ENCODE assay signal across 18 cellular contexts in genomic region chr12:12518464-12518845, GRCh38.
"Had no signal": no experiment of that assay in that cellular context is flagged by ENCODE, and none has a peak within 500 bp of the region (broad histone marks: within the 10 kb centered on the region; RNA-seq: fewer than 3 reads in every experiment).

No MANE protein-coding gene starts in this region.

- H3K27me3 ChIP-seq: brain microvascular endothelial cell, gastroesophageal sphincter, heart right ventricle, sigmoid colon, tibial nerve had no signal

- H3K9me3 ChIP-seq: gastroesophageal sphincter, heart right ventricle, sigmoid colon, tibial nerve had no signal

- H3K27ac ChIP-seq: brain microvascular endothelial cell, gastroesophageal sphincter, sigmoid colon, WERI-Rb-1 had no signal

- ATAC-seq: activated CD4-positive, alpha-beta T cell treated with anti-CD3 and anti-CD28 coated beads for 36 hours; activated CD8-positive, alpha-beta T cell treated with anti-CD3 and anti-CD28 coated beads for 36 hours; gastroesophageal sphincter; natural killer cell treated with Interleukin-12 subunit alpha and Interleukin-12 subunit beta and Interleukin-15 and Interleukin-18, amount 100 ng/mL, for 72 hours; stimulated activated memory B cell treated with anti-CD40 and anti-IgM and Interleukin-4, amounts not matched to agents 10 μg/mL and 1 μg/mL and 100 μg/mL, for 72 hours had no signal

- H3K27ac Mint-ChIP-seq: activated CD4-positive, alpha-beta T cell treated with anti-CD3 and anti-CD28 coated beads for 36 hours; activated CD8-positive, alpha-beta T cell treated with anti-CD3 and anti-CD28 coated beads for 36 hours; activated naive CD8-positive, alpha-beta T cell treated with anti-CD3 and anti-CD28 coated beads for 36 hours; dendritic cell treated with granulocyte-macrophage colony-stimulating factor and Interleukin-4, amounts not matched to agents 40 ng/mL and 50 ng/mL, for 4 days; endodermal cell; stimulated activated memory B cell treated with anti-CD40 and anti-IgM and Interleukin-4, amounts not matched to agents 10 μg/mL and 1 μg/mL and 100 μg/mL, for 72 hours had no signal

- H3K4me3 ChIP-seq: gastroesophageal sphincter, heart right ventricle, sigmoid colon, tibial nerve had no signal

- DNase-seq: activated CD4-positive, alpha-beta T cell treated with anti-CD3 and anti-CD28 coated beads for 36 hours; activated CD8-positive, alpha-beta T cell treated with anti-CD3 and anti-CD28 coated beads for 36 hours; activated gamma-delta T cell treated with Interleukin-2 at 50 U/mL for 16 hours; activated naive CD8-positive, alpha-beta T cell treated with anti-CD3 and anti-CD28 coated beads for 36 hours; activated T-cell treated with anti-CD3 and anti-CD28 coated beads, Interleukin-2, amount 50 U/mL, for 48 hours; amygdala; brain microvascular endothelial cell; endodermal cell; heart right ventricle; sigmoid colon; stimulated activated CD4-positive, alpha-beta T cell treated with anti-CD3 and anti-CD28 coated beads, Interleukin-12 subunit alpha, Interleukin-12 subunit beta, amount 100 ng/mL, for 4 hours; stimulated activated CD4-positive, alpha-beta T cell treated with anti-CD3 and anti-CD28 coated beads, Interleukin-2, amount 100 ng/mL, for 24 hours; WERI-Rb-1 had no signal

- H3K27me3 Mint-ChIP-seq: activated CD4-positive, alpha-beta T cell treated with anti-CD3 and anti-CD28 coated beads for 36 hours; activated CD8-positive, alpha-beta T cell treated with anti-CD3 and anti-CD28 coated beads for 36 hours; activated naive CD8-positive, alpha-beta T cell treated with anti-CD3 and anti-CD28 coated beads for 36 hours; dendritic cell treated with granulocyte-macrophage colony-stimulating factor and Interleukin-4, amounts not matched to agents 40 ng/mL and 50 ng/mL, for 4 days; natural killer cell treated with Interleukin-12 subunit alpha and Interleukin-12 subunit beta and Interleukin-15 and Interleukin-18, amount 100 ng/mL, for 72 hours; stimulated activated memory B cell treated with anti-CD40 and anti-IgM and Interleukin-4, amounts not matched to agents 10 μg/mL and 1 μg/mL and 100 μg/mL, for 72 hours had no signal

- H3K4me1 Mint-ChIP-seq: stimulated activated memory B cell treated with anti-CD40 and anti-IgM and Interleukin-4, amounts not matched to agents 10 μg/mL and 1 μg/mL and 100 μg/mL, for 72 hours had no signal

- H3K9me3 Mint-ChIP-seq: activated CD8-positive, alpha-beta T cell treated with anti-CD3 and anti-CD28 coated beads for 36 hours; activated naive CD8-positive, alpha-beta T cell treated with anti-CD3 and anti-CD28 coated beads for 36 hours; dendritic cell treated with granulocyte-macrophage colony-stimulating factor and Interleukin-4, amounts not matched to agents 40 ng/mL and 50 ng/mL, for 4 days; endodermal cell; natural killer cell treated with Interleukin-12 subunit alpha and Interleukin-12 subunit beta and Interleukin-15 and Interleukin-18, amount 100 ng/mL, for 72 hours; stimulated activated memory B cell treated with anti-CD40 and anti-IgM and Interleukin-4, amounts not matched to agents 10 μg/mL and 1 μg/mL and 100 μg/mL, for 72 hours had no signal

- H3K36me3 ChIP-seq: brain microvascular endothelial cell had no signal

- H3K4me3 Mint-ChIP-seq: activated CD4-positive, alpha-beta T cell treated with anti-CD3 and anti-CD28 coated beads for 36 hours; activated CD8-positive, alpha-beta T cell treated with anti-CD3 and anti-CD28 coated beads for 36 hours; activated naive CD8-positive, alpha-beta T cell treated with anti-CD3 and anti-CD28 coated beads for 36 hours; dendritic cell treated with granulocyte-macrophage colony-stimulating factor and Interleukin-4, amounts not matched to agents 40 ng/mL and 50 ng/mL, for 4 days; endodermal cell; natural killer cell treated with Interleukin-12 subunit alpha and Interleukin-12 subunit beta and Interleukin-15 and Interleukin-18, amount 100 ng/mL, for 72 hours; stimulated activated memory B cell treated with anti-CD40 and anti-IgM and Interleukin-4, amounts not matched to agents 10 μg/mL and 1 μg/mL and 100 μg/mL, for 72 hours had no signal
